Comparison of ENCODE assay signal across 32 cellular contexts in genomic region chr19:15948223-15949058, GRCh38. TPM values are rescaled to one million over a fixed set of nuclear protein-coding genes. Genes with fewer than 3 reads are reported as not detected.
A peak's percentile ranks its signal among the peaks of the same experiment; 100 is the strongest.
DNase-seq lines count a peak whose midpoint lies in the region; ATAC-seq, FAIRE-seq and TF ChIP-seq lines count a peak whose summit lies in the region.
"Had no signal": no experiment of that assay in that cellular context is flagged by ENCODE, and none has a peak within 500 bp of the region (broad histone marks: within the 10 kb centered on the region; RNA-seq: fewer than 3 reads in every experiment).

OR10H4 (plus strand) TSS chr19:15949008; CDS start chr19:15949008, 0 bp downstream.

- DNase-seq in HepG2 (ENCODE audit: low spot score) (no peak), right lobe of liver (no peak), IMR-90 (no peak), trophoblast cell (no peak)
- no peak for DNase-seq in effector memory CD8-positive, alpha-beta T cell
- DNase-seq: ACHN; BE2C; C1 segment of cervical spinal cord; CD4-positive, alpha-beta memory T cell; CD4-positive, CD25-positive, alpha-beta regulatory T cell; CD8-positive, alpha-beta memory T cell; COR-L47; DMS 273 treated with DMSO at 0.1 percent for 48 hours; DMS153; DMS53; DMS79; DND-41; EL; GDM1 had no signal

- H3K36me3 Mint-ChIP-seq in effector memory CD8-positive, alpha-beta T cell (ENCODE audit: insufficient read depth) = no peaks in the 10 kb centered on the region
- H3K36me3 Mint-ChIP-seq: CD14-positive monocyte had no signal

- H4K20me1 ChIP-seq in HepG2 (ENCODE audit: insufficient read depth, low read length) (no peaks in the 10 kb centered on the region), IMR-90 (ENCODE audit: insufficient read depth, low read length) (no peaks in the 10 kb centered on the region)
- H4K20me1 ChIP-seq: BLaER1 had no signal

- no peak within 1 kb of the TSS for H3K27ac Mint-ChIP-seq in effector memory CD8-positive, alpha-beta T cell

- H3K27me3 Mint-ChIP-seq in effector memory CD8-positive, alpha-beta T cell = peaks cover 60 to 64% of the 10 kb centered on the region in 2 donors

- H3K4ac ChIP-seq in IMR-90 (ENCODE audit: low read depth, low read length) = no peak within 1 kb of the TSS
- no peak within 1 kb of the TSS for H3K4ac ChIP-seq in trophoblast cell (ENCODE audit: low read depth, low read length)

- BruUV-seq in HepG2 (replicated peaks; lab: Mats Ljungman, UMichigan) (no TSS peak), IMR-90 (replicated peaks; lab: Mats Ljungman, UMichigan) (no TSS peak)

- H3K27me3 ChIP-seq in HepG2 (ENCODE audit: control insufficient read depth in 1 of 2, insufficient read depth in 2 of 2, low read length in 2 of 2) = no peaks in the 10 kb centered on the region
- no peaks in the 10 kb centered on the region for H3K27me3 ChIP-seq in right lobe of liver
- H3K27me3 ChIP-seq in IMR-90 (ENCODE audit: control insufficient read depth, insufficient read depth, low read length) = no peaks in the 10 kb centered on the region
- H3K27me3 ChIP-seq in trophoblast cell (ENCODE audit: insufficient read depth, low read length) = no peaks in the 10 kb centered on the region
- H3K27me3 ChIP-seq: BE2C, BLaER1 had no signal

- no peak within 1 kb of the TSS for H4K5ac ChIP-seq in IMR-90 (ENCODE audit: low read depth, low read length)

- H3K79me1 ChIP-seq in IMR-90 (ENCODE audit: low read depth in 1 of 2, low read length in 2 of 2) (no peaks in the 10 kb centered on the region), trophoblast cell (ENCODE audit: low read length) (no peaks in the 10 kb centered on the region)

- TF ChIP-seq POLR2A in HepG2 (IDR thresholded peaks at IDR 0.05; ENCODE audit: insufficient read depth in 1 of 2, low read depth in 2 of 2, low read length in 2 of 2) = no peak
- no peak for TF ChIP-seq POLR2A in right lobe of liver (IDR thresholded peaks at IDR 0.05)
- no peak for TF ChIP-seq POLR2A in IMR-90 (IDR thresholded peaks at IDR 0.05; ENCODE audit: low read depth, low read length)

- no peak within 1 kb of the TSS for H3K4me2 ChIP-seq in HepG2 (ENCODE audit: low read depth, low read length)
- no peak within 1 kb of the TSS for H3K4me2 ChIP-seq in IMR-90 (ENCODE audit: low read depth, low read length)
- no peak within 1 kb of the TSS for H3K4me2 ChIP-seq in trophoblast cell (ENCODE audit: low read length)
- H3K4me2 ChIP-seq: BLaER1 had no signal

- H3K9me3 ChIP-seq in HepG2 (ENCODE audit: low read length) (peaks cover 15% of the 10 kb centered on the region; the same call in 1 of the 2 replicates), right lobe of liver (no peaks in the 10 kb centered on the region), IMR-90 (ENCODE audit: control insufficient read depth, insufficient read depth, low read length) (peaks cover 7% of the 10 kb centered on the region), trophoblast cell (ENCODE audit: insufficient read depth, low read depth, low read length) (peaks cover 10% of the 10 kb centered on the region)
- H3K9me3 ChIP-seq: BE2C had no signal

- in situ Hi-C loops in HepG2 (cut with HindIII; ENCODE audit: extremely low pct_ligation_motif_present, low pct_unique_long_range_greater_than_20kb) (no loop called here), IMR-90 (cut with MboI; ENCODE audit: low sequenced_read_pairs) (no loop called here)

- H2BK5ac ChIP-seq in IMR-90 (ENCODE audit: low read depth, low read length, poor library complexity, severe bottlenecking) (no peak within 1 kb of the TSS), trophoblast cell (ENCODE audit: low read depth, low read length, poor library complexity) (no peak within 1 kb of the TSS)

- intact Hi-C loops in HepG2 (cut with micrococcal nuclease; ENCODE audit: unreplicated experiment) = no loop called here
- intact Hi-C loops in right lobe of liver (cut with DNase I) = no loop called here
- intact Hi-C loops in IMR-90 (cut with micrococcal nuclease) = no loop called here

- H2AFZ ChIP-seq in HepG2 (ENCODE audit: low read length) (no peak within 1 kb of the TSS), IMR-90 (replicated peaks; ENCODE audit: low read length, poor library complexity) (no peak within 1 kb of the TSS), trophoblast cell (ENCODE audit: insufficient read depth, low read length, poor library complexity) (no peak within 1 kb of the TSS)

- ATAC-seq in HepG2 (no peak), right lobe of liver (no peak), IMR-90 (ENCODE audit: low read depth) (no peak), HG02884 (IDR thresholded peaks at IDR 0.05; ENCODE audit: unreplicated experiment) (no peak)
- ATAC-seq in effector memory CD8-positive, alpha-beta T cell (replicated peaks) = no peak
- ATAC-seq: GM12878 had no signal

- H3K14ac ChIP-seq in IMR-90 (replicated peaks; ENCODE audit: low read depth, low read length) (no peak within 1 kb of the TSS), trophoblast cell (ENCODE audit: low read length) (no peak within 1 kb of the TSS)

- H3K4me3 ChIP-seq in HepG2 (replicated peaks in 1 of 3; ENCODE audit: insufficient read depth in 1 of 3, low read depth in 2 of 3, low read length in 3 of 3) (no peak within 1 kb of the TSS), right lobe of liver (no peak within 1 kb of the TSS), IMR-90 (ENCODE audit: insufficient read depth, low read depth, low read length) (no peak within 1 kb of the TSS), trophoblast cell (ENCODE audit: low read depth, low read length) (peak within 1 kb of the TSS; percentile 44)
- H3K4me3 ChIP-seq: BLaER1, GM12878 had no signal

- peaks cover 7 to 17% of the 10 kb centered on the region in 2 donors for H3K9me3 Mint-ChIP-seq in effector memory CD8-positive, alpha-beta T cell

- H3K4me1 ChIP-seq in HepG2 (ENCODE audit: insufficient read depth, low read length) = no peaks in the 10 kb centered on the region
- no peaks in the 10 kb centered on the region for H3K4me1 ChIP-seq in right lobe of liver
- no peaks in the 10 kb centered on the region for H3K4me1 ChIP-seq in IMR-90 (ENCODE audit: control insufficient read depth, insufficient read depth, low read length)
- H3K4me1 ChIP-seq in trophoblast cell (ENCODE audit: control insufficient read depth in 1 of 2, insufficient read depth in 2 of 2, low read length in 2 of 2) = no peaks in the 10 kb centered on the region
- H3K4me1 ChIP-seq: BE2C, BLaER1 had no signal

- no peak within 1 kb of the TSS for H3K9ac ChIP-seq in HepG2 (ENCODE audit: insufficient read depth, low read depth, low read length)
- no peak within 1 kb of the TSS for H3K9ac ChIP-seq in IMR-90 (ENCODE audit: low read depth, low read length)
- H3K9ac ChIP-seq in trophoblast cell (ENCODE audit: low read length) = no peak within 1 kb of the TSS
- H3K9ac ChIP-seq: BLaER1 had no signal

- no peak for FAIRE-seq in HepG2 (lab: Jason Lieb, UNC)
- FAIRE-seq: GM12878, GM12892, GM18507, GM19239 had no signal

- no peaks in the 10 kb centered on the region for H3K4me1 Mint-ChIP-seq in effector memory CD8-positive, alpha-beta T cell (ENCODE audit: low read depth in 2 of 2)
- H3K4me1 Mint-ChIP-seq: CD14-positive monocyte; CD4-positive, alpha-beta memory T cell; CD4-positive, CD25-positive, alpha-beta regulatory T cell; CD8-positive, alpha-beta memory T cell had no signal

- no peak within 1 kb of the TSS for H3K18ac ChIP-seq in IMR-90 (ENCODE audit: low read depth, low read length)
- H3K18ac ChIP-seq in trophoblast cell (ENCODE audit: low read length) = no peak within 1 kb of the TSS

- H2BK15ac ChIP-seq in IMR-90 (ENCODE audit: low read depth, low read length) = no peak within 1 kb of the TSS

- dilution Hi-C loops in IMR-90 (cut with HindIII; ENCODE audit: low sequenced_read_pairs, unreplicated experiment) = no loop called here

- no peak within 1 kb of the TSS for H3K27ac ChIP-seq in HepG2 (ENCODE audit: extremely low read length, insufficient read depth, low read length)
- H3K27ac ChIP-seq in right lobe of liver = no peak within 1 kb of the TSS
- H3K27ac ChIP-seq in IMR-90 (ENCODE audit: insufficient read depth, low read length) = no peak within 1 kb of the TSS
- H3K27ac ChIP-seq in trophoblast cell (ENCODE audit: low read depth, low read length) = no peak within 1 kb of the TSS
- H3K27ac ChIP-seq: 22Rv1, BLaER1 had no signal

- no peak within 1 kb of the TSS for H3K56ac ChIP-seq in IMR-90 (ENCODE audit: extremely low read depth, insufficient read depth, low read length)

- H4K91ac ChIP-seq in IMR-90 (ENCODE audit: insufficient read depth, low read depth, low read length) (no peak within 1 kb of the TSS), trophoblast cell (ENCODE audit: low read depth, low read length) (no peak within 1 kb of the TSS)

- no peak within 1 kb of the TSS for H2BK20ac ChIP-seq in IMR-90 (ENCODE audit: low read depth, low read length)

- H2BK120ac ChIP-seq in IMR-90 (ENCODE audit: low read depth, low read length) = no peak within 1 kb of the TSS
- no peak within 1 kb of the TSS for H2BK120ac ChIP-seq in trophoblast cell (ENCODE audit: insufficient read depth, low read length, poor library complexity)

- POLR2A ChIA-PET in HepG2 (lab: Yijun Ruan, JAX) = no interaction called here
- POLR2A ChIA-PET in IMR-90 (lab: Charles Lee; ENCODE audit: unreplicated experiment) = no interaction called here

- no peak for TF ChIP-seq EP300 in HepG2 (IDR thresholded peaks at IDR 0.05; ENCODE audit: low read depth in 2 of 2, low read length in 2 of 2)
- TF ChIP-seq EP300 in HepG2 (CRISPR knock-in tag; IDR thresholded peaks at IDR 0.05; ENCODE audit: borderline replicate concordance) = no peak

- no peak within 1 kb of the TSS for H2BK12ac ChIP-seq in trophoblast cell (ENCODE audit: low read length)

- H3K23ac ChIP-seq in IMR-90 (ENCODE audit: low read depth, low read length) = no peak within 1 kb of the TSS
- no peak within 1 kb of the TSS for H3K23ac ChIP-seq in trophoblast cell (ENCODE audit: low read length)

- H2AK5ac ChIP-seq in IMR-90 (ENCODE audit: low read depth, low read length) (no peak within 1 kb of the TSS), trophoblast cell (ENCODE audit: low read length) (no peak within 1 kb of the TSS)

- TF ChIP-seq CTCF in HepG2 (CRISPR knock-in tag; IDR thresholded peaks at IDR 0.05) (no peak), right lobe of liver (IDR thresholded peaks at IDR 0.05) (no peak), IMR-90 (conservative IDR thresholded peaks at IDR 0.05; ENCODE audit: low read depth, low read length) (no peak)

- H4K12ac ChIP-seq in trophoblast cell (ENCODE audit: low read depth, low read length) = no peak within 1 kb of the TSS

- no peaks in the 10 kb centered on the region for H3K36me3 ChIP-seq in HepG2 (replicated peaks in 1 of 2; ENCODE audit: control insufficient read depth in 1 of 2, insufficient read depth in 2 of 2, low read length in 2 of 2)
- no peaks in the 10 kb centered on the region for H3K36me3 ChIP-seq in right lobe of liver
- H3K36me3 ChIP-seq in IMR-90 (ENCODE audit: control insufficient read depth, insufficient read depth, low read length) = no peaks in the 10 kb centered on the region
- no peaks in the 10 kb centered on the region for H3K36me3 ChIP-seq in trophoblast cell (ENCODE audit: control insufficient read depth in 1 of 2, insufficient read depth in 2 of 2, low read length in 2 of 2)
- H3K36me3 ChIP-seq: BE2C, BLaER1 had no signal

- no peak within 1 kb of the TSS for H2AK9ac ChIP-seq in IMR-90 (replicated peaks; ENCODE audit: low read depth, low read length, poor library complexity)

- no peaks in the 10 kb centered on the region for H3K79me2 ChIP-seq in HepG2 (ENCODE audit: insufficient read depth, low read length)
- H3K79me2 ChIP-seq in trophoblast cell (ENCODE audit: control insufficient read depth, insufficient read depth, low read length, poor library complexity) = no peaks in the 10 kb centered on the region

- no peak within 1 kb of the TSS for H4K8ac ChIP-seq in IMR-90 (ENCODE audit: low read depth in 2 of 2, low read length in 2 of 2)
- H4K8ac ChIP-seq in trophoblast cell (ENCODE audit: low read depth, low read length) = no peak within 1 kb of the TSS

- no peak for TF ChIP-seq RAD21 in HepG2 (CRISPR knock-in tag; IDR thresholded peaks at IDR 0.05)
- TF ChIP-seq RAD21 in IMR-90 (IDR thresholded peaks at IDR 0.05; ENCODE audit: low read length) = no peak

- no peak within 1 kb of the TSS for H3K4me3 Mint-ChIP-seq in effector memory CD8-positive, alpha-beta T cell
- H3K4me3 Mint-ChIP-seq: CD14-positive monocyte; CD4-positive, alpha-beta memory T cell; CD4-positive, CD25-positive, alpha-beta regulatory T cell; CD8-positive, alpha-beta memory T cell had no signal

- CTCF ChIA-PET in HepG2 (lab: Yijun Ruan, JAX; ENCODE audit: low intra/inter-chr PET ratio, low total read pairs) (no interaction called here), IMR-90 (lab: Yijun Ruan, JAX) (no interaction called here)

- H3K9me1 ChIP-seq in IMR-90 (ENCODE audit: insufficient read depth, low read length) = no peaks in the 10 kb centered on the region

RNA-seq across cellular contexts. Expression of gene OR10H4, which starts in this region (rescaled TPM):
- total RNA-seq in HepG2 (2016; rRNA removed; fragmentation: Illumina TruSeq; extraction: Trizol) = not detected in 2 replicates
- not detected in 2 replicates for total RNA-seq in HepG2 (2016; cell fraction: cytosol; rRNA removed; fragmentation: Illumina TruSeq; extraction: Trizol; ENCODE audit: low read depth)
- total RNA-seq in HepG2 (2016; cell fraction: insoluble cytoplasmic fraction; rRNA removed; fragmentation: Illumina TruSeq; extraction: Trizol) = not detected in 2 replicates
- not detected in 2 replicates for total RNA-seq in HepG2 (2016; cell fraction: membrane; rRNA removed; fragmentation: Illumina TruSeq; extraction: Trizol)
- total RNA-seq in HepG2 (2016; cell fraction: nucleus; rRNA removed; fragmentation: Illumina TruSeq; extraction: Trizol) = not detected in 2 replicates
- polyA plus RNA-seq in HepG2 (2011; rRNA removed) = not detected in 2 replicates
- polyA plus RNA-seq in HepG2 (2011; cell fraction: cytosol; rRNA removed) = not detected in 2 replicates
- polyA plus RNA-seq in HepG2 (2011; cell fraction: nucleus; rRNA removed) = not detected in 2 replicates
- not detected in 2 replicates for polyA plus RNA-seq in HepG2 (2012)
- polyA plus RNA-seq in HepG2 (2016; cell fraction: cytosol; fragmentation: Illumina TruSeq; extraction: Trizol; ENCODE audit: low read depth) = not detected in 2 replicates
- not detected in 2 replicates for polyA plus RNA-seq in HepG2 (2016; cell fraction: insoluble cytoplasmic fraction; fragmentation: Illumina TruSeq; extraction: Trizol; ENCODE audit: low read depth)
- not detected in 2 replicates for polyA plus RNA-seq in HepG2 (2016; cell fraction: membrane; fragmentation: Illumina TruSeq; extraction: Trizol; ENCODE audit: low read depth)
- polyA plus RNA-seq in HepG2 (2016; cell fraction: nucleus; fragmentation: Illumina TruSeq; extraction: Trizol; ENCODE audit: insufficient read depth, low read depth) = not detected in 2 replicates
- polyA minus RNA-seq in HepG2 (2011; rRNA and poly(A)+ RNA removed; ENCODE audit: low replicate concordance) = not detected in 2 replicates
- not detected in 2 replicates for polyA minus RNA-seq in HepG2 (2011; cell fraction: cytosol; rRNA and poly(A)+ RNA removed)
- polyA minus RNA-seq in HepG2 (2011; cell fraction: nucleus; rRNA and poly(A)+ RNA removed) = not detected in 2 replicates
- total RNA-seq in right lobe of liver = not detected
- total RNA-seq in IMR-90 (2012; rRNA removed) = not detected in 2 replicates
- polyA plus RNA-seq in IMR-90 (2012; rRNA removed) = not detected in 2 replicates
- polyA plus RNA-seq in IMR-90 (2012; cell fraction: cytosol; rRNA removed) = not detected in 2 replicates
- not detected in 2 replicates for polyA plus RNA-seq in IMR-90 (2012; cell fraction: nucleus; rRNA removed; ENCODE audit: low replicate concordance)
- polyA plus RNA-seq in trophoblast cell (2013) = not detected in 2 replicates
- total RNA-seq: A172; A673; CD4-positive, alpha-beta memory T cell; CD4-positive, CD25-positive, alpha-beta regulatory T cell; CD8-positive, alpha-beta memory T cell; Daoy; G401; GM12878 had no signal
- polyA plus RNA-seq: AG04450; CD14-positive monocyte; CD4-positive, alpha-beta memory T cell; CD4-positive, CD25-positive, alpha-beta regulatory T cell; CD8-positive, alpha-beta memory T cell; GM12878 had no signal
